ENCODE assay signal across 3 cellular contexts in the genomic region with DNA sequence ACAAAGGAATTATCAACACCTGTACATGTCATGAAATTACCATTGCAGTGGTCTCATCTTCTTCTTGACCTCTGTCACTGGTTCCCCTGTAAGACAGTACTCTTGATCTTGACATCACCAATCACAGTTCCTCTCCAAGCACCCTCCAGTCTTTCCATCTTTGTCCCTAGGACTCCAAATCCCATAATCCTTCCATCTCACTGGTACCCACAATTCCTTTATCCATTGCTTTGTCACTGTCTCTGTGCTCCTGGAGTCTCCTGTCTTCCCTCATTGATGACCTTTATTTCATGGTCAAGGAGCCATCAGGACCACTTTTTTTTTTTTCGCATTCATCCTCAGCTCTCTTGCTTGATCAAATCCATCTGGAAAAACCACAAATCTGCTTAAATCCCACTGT.
TF ChIP-seq lines count a peak whose summit lies in the region.

No MANE protein-coding gene starts in this region.

TF ChIP-seq in SK-N-SH treated with all-trans-retinoic acid at 6 μM for 48 hours, 23 proteins besides CTCF, POLR2A, EP300 and RAD21:
- TF ChIP-seq, protein P1, sequence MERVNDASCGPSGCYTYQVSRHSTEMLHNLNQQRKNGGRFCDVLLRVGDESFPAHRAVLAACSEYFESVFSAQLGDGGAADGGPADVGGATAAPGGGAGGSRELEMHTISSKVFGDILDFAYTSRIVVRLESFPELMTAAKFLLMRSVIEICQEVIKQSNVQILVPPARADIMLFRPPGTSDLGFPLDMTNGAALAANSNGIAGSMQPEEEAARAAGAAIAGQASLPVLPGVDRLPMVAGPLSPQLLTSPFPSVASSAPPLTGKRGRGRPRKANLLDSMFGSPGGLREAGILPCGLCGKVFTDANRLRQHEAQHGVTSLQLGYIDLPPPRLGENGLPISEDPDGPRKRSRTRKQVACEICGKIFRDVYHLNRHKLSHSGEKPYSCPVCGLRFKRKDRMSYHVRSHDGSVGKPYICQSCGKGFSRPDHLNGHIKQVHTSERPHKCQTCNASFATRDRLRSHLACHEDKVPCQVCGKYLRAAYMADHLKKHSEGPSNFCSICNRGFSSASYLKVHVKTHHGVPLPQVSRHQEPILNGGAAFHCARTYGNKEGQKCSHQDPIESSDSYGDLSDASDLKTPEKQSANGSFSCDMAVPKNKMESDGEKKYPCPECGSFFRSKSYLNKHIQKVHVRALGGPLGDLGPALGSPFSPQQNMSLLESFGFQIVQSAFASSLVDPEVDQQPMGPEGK (CRISPR knock-in tag; IDR thresholded peaks at IDR 0.05; ENCODE audit: borderline replicate concordance), result no peak
- TF ChIP-seq OSR1 (CRISPR knock-in tag; IDR thresholded peaks at IDR 0.05) (no peak), TOX (CRISPR knock-in tag; IDR thresholded peaks at IDR 0.05; ENCODE audit: borderline replicate concordance) (no peak), ZNF8 (CRISPR knock-in tag; IDR thresholded peaks at IDR 0.05) (no peak), ZNF565 (CRISPR knock-in tag; conservative IDR thresholded peaks at IDR 0.05; ENCODE audit: low read depth) (no peak), RARB (CRISPR knock-in tag; IDR thresholded peaks at IDR 0.05) (no peak), ESRRG (CRISPR knock-in tag; IDR thresholded peaks at IDR 0.05) (no peak), ISL1 (CRISPR knock-in tag; IDR thresholded peaks at IDR 0.05) (no peak), CSDC2 (CRISPR knock-in tag; IDR thresholded peaks at IDR 0.05) (no peak), PPARA (CRISPR knock-in tag; IDR thresholded peaks at IDR 0.05; ENCODE audit: borderline replicate concordance) (no peak), TCF4 (CRISPR knock-in tag; IDR thresholded peaks at IDR 0.05; ENCODE audit: borderline replicate concordance) (no peak), SNAI2 (CRISPR knock-in tag; IDR thresholded peaks at IDR 0.05) (no peak), ARNTL (CRISPR knock-in tag; IDR thresholded peaks at IDR 0.05; ENCODE audit: borderline replicate concordance, low read depth) (no peak), ZC3H10 (CRISPR knock-in tag; IDR thresholded peaks at IDR 0.05) (no peak), GLIS3 (CRISPR knock-in tag; IDR thresholded peaks at IDR 0.05) (no peak)
- TF ChIP-seq, protein P2, sequence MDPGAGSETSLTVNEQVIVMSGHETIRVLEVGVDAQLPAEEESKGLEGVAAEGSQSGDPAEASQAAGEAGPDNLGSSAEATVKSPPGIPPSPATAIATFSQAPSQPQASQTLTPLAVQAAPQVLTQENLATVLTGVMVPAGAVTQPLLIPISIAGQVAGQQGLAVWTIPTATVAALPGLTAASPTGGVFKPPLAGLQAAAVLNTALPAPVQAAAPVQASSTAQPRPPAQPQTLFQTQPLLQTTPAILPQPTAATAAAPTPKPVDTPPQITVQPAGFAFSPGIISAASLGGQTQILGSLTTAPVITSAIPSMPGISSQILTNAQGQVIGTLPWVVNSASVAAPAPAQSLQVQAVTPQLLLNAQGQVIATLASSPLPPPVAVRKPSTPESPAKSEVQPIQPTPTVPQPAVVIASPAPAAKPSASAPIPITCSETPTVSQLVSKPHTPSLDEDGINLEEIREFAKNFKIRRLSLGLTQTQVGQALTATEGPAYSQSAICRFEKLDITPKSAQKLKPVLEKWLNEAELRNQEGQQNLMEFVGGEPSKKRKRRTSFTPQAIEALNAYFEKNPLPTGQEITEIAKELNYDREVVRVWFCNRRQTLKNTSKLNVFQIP (CRISPR knock-in tag; IDR thresholded peaks at IDR 0.05; ENCODE audit: borderline replicate concordance, low read depth), result no peak

TF ChIP-seq in SK-N-SH, 30 proteins besides CTCF, POLR2A, EP300 and RAD21:
- TF ChIP-seq RXRA (IDR thresholded peaks at IDR 0.05; ENCODE audit: borderline replicate concordance, low read depth) (no peak), EZH2phosphoT487 (IDR thresholded peaks at IDR 0.05; ENCODE audit: borderline replicate concordance, low read depth) (no peak), TCF12 (IDR thresholded peaks at IDR 0.05) (no peak), SIN3A (IDR thresholded peaks at IDR 0.05; ENCODE audit: borderline replicate concordance, low read depth, low read length) (no peak), FOXJ3 (CRISPR knock-in tag; IDR thresholded peaks at IDR 0.05) (no peak), YY1 (IDR thresholded peaks at IDR 0.05; ENCODE audit: low read depth) (no peak), TEAD4 (IDR thresholded peaks at IDR 0.05; ENCODE audit: borderline replicate concordance, insufficient read depth) (no peak), SMC3 (IDR thresholded peaks at IDR 0.05; ENCODE audit: low read depth, low read length) (no peak)
- TF ChIP-seq, protein P3, sequence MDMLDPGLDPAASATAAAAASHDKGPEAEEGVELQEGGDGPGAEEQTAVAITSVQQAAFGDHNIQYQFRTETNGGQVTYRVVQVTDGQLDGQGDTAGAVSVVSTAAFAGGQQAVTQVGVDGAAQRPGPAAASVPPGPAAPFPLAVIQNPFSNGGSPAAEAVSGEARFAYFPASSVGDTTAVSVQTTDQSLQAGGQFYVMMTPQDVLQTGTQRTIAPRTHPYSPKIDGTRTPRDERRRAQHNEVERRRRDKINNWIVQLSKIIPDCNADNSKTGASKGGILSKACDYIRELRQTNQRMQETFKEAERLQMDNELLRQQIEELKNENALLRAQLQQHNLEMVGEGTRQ (IDR thresholded peaks at IDR 0.05; ENCODE audit: borderline replicate concordance, low read depth, low read length), result no peak
- TF ChIP-seq, protein P4, sequence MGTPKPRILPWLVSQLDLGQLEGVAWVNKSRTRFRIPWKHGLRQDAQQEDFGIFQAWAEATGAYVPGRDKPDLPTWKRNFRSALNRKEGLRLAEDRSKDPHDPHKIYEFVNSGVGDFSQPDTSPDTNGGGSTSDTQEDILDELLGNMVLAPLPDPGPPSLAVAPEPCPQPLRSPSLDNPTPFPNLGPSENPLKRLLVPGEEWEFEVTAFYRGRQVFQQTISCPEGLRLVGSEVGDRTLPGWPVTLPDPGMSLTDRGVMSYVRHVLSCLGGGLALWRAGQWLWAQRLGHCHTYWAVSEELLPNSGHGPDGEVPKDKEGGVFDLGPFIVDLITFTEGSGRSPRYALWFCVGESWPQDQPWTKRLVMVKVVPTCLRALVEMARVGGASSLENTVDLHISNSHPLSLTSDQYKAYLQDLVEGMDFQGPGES (IDR thresholded peaks at IDR 0.05; ENCODE audit: low read depth, low read length), result no peak
- TF ChIP-seq, protein P5, sequence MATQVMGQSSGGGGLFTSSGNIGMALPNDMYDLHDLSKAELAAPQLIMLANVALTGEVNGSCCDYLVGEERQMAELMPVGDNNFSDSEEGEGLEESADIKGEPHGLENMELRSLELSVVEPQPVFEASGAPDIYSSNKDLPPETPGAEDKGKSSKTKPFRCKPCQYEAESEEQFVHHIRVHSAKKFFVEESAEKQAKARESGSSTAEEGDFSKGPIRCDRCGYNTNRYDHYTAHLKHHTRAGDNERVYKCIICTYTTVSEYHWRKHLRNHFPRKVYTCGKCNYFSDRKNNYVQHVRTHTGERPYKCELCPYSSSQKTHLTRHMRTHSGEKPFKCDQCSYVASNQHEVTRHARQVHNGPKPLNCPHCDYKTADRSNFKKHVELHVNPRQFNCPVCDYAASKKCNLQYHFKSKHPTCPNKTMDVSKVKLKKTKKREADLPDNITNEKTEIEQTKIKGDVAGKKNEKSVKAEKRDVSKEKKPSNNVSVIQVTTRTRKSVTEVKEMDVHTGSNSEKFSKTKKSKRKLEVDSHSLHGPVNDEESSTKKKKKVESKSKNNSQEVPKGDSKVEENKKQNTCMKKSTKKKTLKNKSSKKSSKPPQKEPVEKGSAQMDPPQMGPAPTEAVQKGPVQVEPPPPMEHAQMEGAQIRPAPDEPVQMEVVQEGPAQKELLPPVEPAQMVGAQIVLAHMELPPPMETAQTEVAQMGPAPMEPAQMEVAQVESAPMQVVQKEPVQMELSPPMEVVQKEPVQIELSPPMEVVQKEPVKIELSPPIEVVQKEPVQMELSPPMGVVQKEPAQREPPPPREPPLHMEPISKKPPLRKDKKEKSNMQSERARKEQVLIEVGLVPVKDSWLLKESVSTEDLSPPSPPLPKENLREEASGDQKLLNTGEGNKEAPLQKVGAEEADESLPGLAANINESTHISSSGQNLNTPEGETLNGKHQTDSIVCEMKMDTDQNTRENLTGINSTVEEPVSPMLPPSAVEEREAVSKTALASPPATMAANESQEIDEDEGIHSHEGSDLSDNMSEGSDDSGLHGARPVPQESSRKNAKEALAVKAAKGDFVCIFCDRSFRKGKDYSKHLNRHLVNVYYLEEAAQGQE (IDR thresholded peaks at IDR 0.05; ENCODE audit: low read depth, low read length), result no peak
TF ChIP-seq in SK-N-SH: peak in this region for 0.

TF ChIP-seq in H1, 55 proteins besides CTCF, POLR2A, EP300 and RAD21:
- no peak for TF ChIP-seq MAFK (IDR thresholded peaks at IDR 0.05; ENCODE audit: low read depth, low read length)
- no peak for TF ChIP-seq TAF1 (IDR thresholded peaks at IDR 0.05; ENCODE audit: low read depth, low read length)
- TF ChIP-seq, protein P6, sequence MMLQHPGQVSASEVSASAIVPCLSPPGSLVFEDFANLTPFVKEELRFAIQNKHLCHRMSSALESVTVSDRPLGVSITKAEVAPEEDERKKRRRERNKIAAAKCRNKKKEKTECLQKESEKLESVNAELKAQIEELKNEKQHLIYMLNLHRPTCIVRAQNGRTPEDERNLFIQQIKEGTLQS (IDR thresholded peaks at IDR 0.05; ENCODE audit: insufficient read depth, low read depth, low read length), result no peak
- TF ChIP-seq SIX5 (IDR thresholded peaks at IDR 0.05; ENCODE audit: low read depth, low read length), result peak; percentile 52
- TF ChIP-seq, protein P7, sequence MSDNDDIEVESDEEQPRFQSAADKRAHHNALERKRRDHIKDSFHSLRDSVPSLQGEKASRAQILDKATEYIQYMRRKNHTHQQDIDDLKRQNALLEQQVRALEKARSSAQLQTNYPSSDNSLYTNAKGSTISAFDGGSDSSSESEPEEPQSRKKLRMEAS (IDR thresholded peaks at IDR 0.05), result no peak
